24 cellular contexts compared by ENCODE assay signal in genomic region chr1:239700667-239701066, GRCh38.
DNase-seq lines count a peak whose midpoint lies in the region; ATAC-seq, FAIRE-seq and TF ChIP-seq lines count a peak whose summit lies in the region.
"Had no signal": no experiment of that assay in that cellular context is flagged by ENCODE, and none has a peak within 500 bp of the region (broad histone marks: within the 10 kb centered on the region; RNA-seq: fewer than 3 reads in every experiment).

No MANE protein-coding gene starts in this region.

- POLR2A ChIA-PET in CD4-positive, alpha-beta T cell (lab: Charles Lee): no interaction called here

- H3K36me3 ChIP-seq in mucosa of descending colon (ENCODE audit: low read depth): no peaks in the 10 kb centered on the region
- no peaks in the 10 kb centered on the region for H3K36me3 ChIP-seq in small intestine (ENCODE audit: control insufficient read depth in 2 of 2, insufficient read depth in 2 of 2, low read length in 2 of 2)
- H3K36me3 ChIP-seq in upper lobe of right lung: no peaks in the 10 kb centered on the region
- H3K36me3 ChIP-seq: BE2C, BLaER1 had no signal

- H3K27ac Mint-ChIP-seq in CD4-positive, alpha-beta T cell: no peak overlapping the region
- H3K27ac Mint-ChIP-seq: CD14-positive monocyte; CD8-positive, alpha-beta T cell had no signal

- intact Hi-C loops in left colon (cut with DNase I, micrococcal nuclease): no loop called here
- intact Hi-C loops in mucosa of descending colon (cut with DNase I, micrococcal nuclease): no loop called here
- intact Hi-C loops in upper lobe of right lung (cut with DNase I): no loop called here
- intact Hi-C loops in CD4-positive, alpha-beta T cell (cut with DNase I, micrococcal nuclease): no loop called here

- TF ChIP-seq CTCF in mucosa of descending colon (IDR thresholded peaks at IDR 0.05): no peak
- no peak for TF ChIP-seq CTCF in upper lobe of right lung (IDR thresholded peaks at IDR 0.05)
- TF ChIP-seq CTCF in CD4-positive, alpha-beta T cell (IDR thresholded peaks at IDR 0.05): no peak

- H3K36me3 Mint-ChIP-seq in CD4-positive, alpha-beta T cell (ENCODE audit: low read depth): peaks cover 21% of the 10 kb centered on the region
- peaks cover 15% of the 10 kb centered on the region for H3K36me3 Mint-ChIP-seq in activated T-cell treated with anti-CD3 and anti-CD28 coated beads, Interleukin-2, amount 50 U/mL, for 4 hours (ENCODE audit: insufficient read depth)
- H3K36me3 Mint-ChIP-seq: CD14-positive monocyte had no signal

- CTCF ChIA-PET in CD4-positive, alpha-beta T cell (lab: Charles Lee): no interaction called here

- FAIRE-seq in small intestine (lab: Jason Lieb, UNC): no peak
- FAIRE-seq: A204.1, D721Med, G401.6, GM12891 had no signal

- peaks cover 3% of the 10 kb centered on the region for H3K9me3 Mint-ChIP-seq in CD4-positive, alpha-beta T cell
- peaks cover 6% of the 10 kb centered on the region for H3K9me3 Mint-ChIP-seq in activated T-cell treated with anti-CD3 and anti-CD28 coated beads, Interleukin-2, amount 50 U/mL, for 4 hours

- WGBS in small intestine, 3 donors: 20 to 61% (median 35%) methylated on average over 6 of the region's 6 CpGs

- H3K4me1 ChIP-seq in mucosa of descending colon (ENCODE audit: low read depth) (no peaks in the 10 kb centered on the region), small intestine (ENCODE audit: control insufficient read depth in 2 of 2, insufficient read depth in 1 of 2, low read depth in 1 of 2, low read length in 1 of 2) (no peaks in the 10 kb centered on the region), upper lobe of right lung (no peaks in the 10 kb centered on the region)
- H3K4me1 ChIP-seq: BE2C, BLaER1, Caco-2 had no signal

- H3K4me3 Mint-ChIP-seq in CD4-positive, alpha-beta T cell: no peak overlapping the region
- H3K4me3 Mint-ChIP-seq in activated T-cell treated with anti-CD3 and anti-CD28 coated beads, Interleukin-2, amount 50 U/mL, for 4 hours: no peak overlapping the region
- H3K4me3 Mint-ChIP-seq: CD14-positive monocyte; CD4-positive, CD25-positive, alpha-beta regulatory T cell; CD8-positive, alpha-beta T cell had no signal

- H3K4me3 ChIP-seq in mucosa of descending colon: no peak overlapping the region
- no peak overlapping the region for H3K4me3 ChIP-seq in small intestine (ENCODE audit: low read depth in 1 of 2, low read length in 2 of 2)
- H3K4me3 ChIP-seq in upper lobe of right lung: no peak overlapping the region
- H3K4me3 ChIP-seq: BLaER1 had no signal

- no peaks in the 10 kb centered on the region for H3K27me3 ChIP-seq in small intestine (ENCODE audit: control insufficient read depth in 2 of 2, insufficient read depth in 2 of 2, low read length in 2 of 2)
- H3K27me3 ChIP-seq in upper lobe of right lung: no peaks in the 10 kb centered on the region
- no peaks in the 10 kb centered on the region for H3K27me3 ChIP-seq in CD4-positive, alpha-beta T cell (ENCODE audit: control insufficient read depth, insufficient read depth, low read length)
- H3K27me3 ChIP-seq: BE2C, BLaER1 had no signal

- peaks cover 29% of the 10 kb centered on the region for H3K4me1 Mint-ChIP-seq in CD4-positive, alpha-beta T cell (ENCODE audit: low read depth)
- H3K4me1 Mint-ChIP-seq in activated T-cell treated with anti-CD3 and anti-CD28 coated beads, Interleukin-2, amount 50 U/mL, for 4 hours (ENCODE audit: low read depth): peaks cover 7% of the 10 kb centered on the region
- H3K4me1 Mint-ChIP-seq: CD14-positive monocyte had no signal

- peak; percentile 60 for ATAC-seq in left colon
- ATAC-seq in mucosa of descending colon: peak; percentile 38
- ATAC-seq in upper lobe of right lung: peak; percentile 43
- ATAC-seq in CD4-positive, alpha-beta T cell (ENCODE audit: poor library complexity): no peak
- ATAC-seq in activated T-cell treated with anti-CD3 and anti-CD28 coated beads, Interleukin-2, amount 50 U/mL, for 4 hours: no peak
- ATAC-seq: CD8-positive, alpha-beta T cell had no signal

- H3K27ac ChIP-seq in small intestine (ENCODE audit: low read depth in 1 of 2, low read length in 1 of 2): no peak overlapping the region
- no peak overlapping the region for H3K27ac ChIP-seq in upper lobe of right lung
- H3K27ac ChIP-seq in CD4-positive, alpha-beta T cell (ENCODE audit: low read depth, low read length): no peak overlapping the region
- H3K27ac ChIP-seq: BLaER1 had no signal

- DNase-seq in left colon (no peak), mucosa of descending colon (no peak), small intestine (peak; percentile 42), upper lobe of right lung (no peak), SKM-1 treated with dmso at 0.1 percent for 144 hours (lab: John Stamatoyannopoulos, UW; ENCODE audit: unreplicated experiment) (no peak)
- DNase-seq in effector CD8-positive, alpha-beta T cell (lab: John Stamatoyannopoulos, UW): no peak
- no peak for DNase-seq in CD4-positive, alpha-beta T cell
- no peak for DNase-seq in activated T-cell treated with anti-CD3 and anti-CD28 coated beads, Interleukin-2, amount 50 U/mL, for 4 hours
- DNase-seq: 8988T; ACHN; BE2C; C1 segment of cervical spinal cord; Caco-2; Calu3; CD4-positive, CD25-positive, alpha-beta regulatory T cell; CD8-positive, alpha-beta T cell; DMS79 treated with DMSO at 0.1 percent for 48 hours; GF-D8 had no signal

- H3K9me3 ChIP-seq in mucosa of descending colon: no peaks in the 10 kb centered on the region
- H3K9me3 ChIP-seq in small intestine (ENCODE audit: control insufficient read depth, low read depth): no peaks in the 10 kb centered on the region
- no peaks in the 10 kb centered on the region for H3K9me3 ChIP-seq in upper lobe of right lung
- no peaks in the 10 kb centered on the region for H3K9me3 ChIP-seq in CD4-positive, alpha-beta T cell (ENCODE audit: control insufficient read depth, low read length)
- H3K9me3 ChIP-seq: BE2C, BLaER1, Caco-2 had no signal

- no peaks in the 10 kb centered on the region for H3K27me3 Mint-ChIP-seq in CD4-positive, alpha-beta T cell
- no peaks in the 10 kb centered on the region for H3K27me3 Mint-ChIP-seq in activated T-cell treated with anti-CD3 and anti-CD28 coated beads, Interleukin-2, amount 50 U/mL, for 4 hours (ENCODE audit: low read depth)
- H3K27me3 Mint-ChIP-seq: CD4-positive, CD25-positive, alpha-beta regulatory T cell had no signal

Comparison
In these comparisons a context has a peak if more than half of its experiments do, and no peak if none do; other contexts are left out.
1. ATAC-seq: peak in left colon (single experiment), mucosa of descending colon (single experiment) and upper lobe of right lung (single experiment); none in CD4-positive, alpha-beta T cell (single experiment) and activated T-cell treated with anti-CD3 and anti-CD28 coated beads, Interleukin-2, amount 50 U/mL, for 4 hours (0 of 2).